10 cellular contexts compared by ENCODE assay signal in genomic region chr6:30542915-30543314, GRCh38. TPM values are rescaled to one million over a fixed set of nuclear protein-coding genes. Genes with fewer than 3 reads are reported as not detected.
DNase-seq lines count a peak whose midpoint lies in the region; ATAC-seq and TF ChIP-seq lines count a peak whose summit lies in the region.
"Had no signal": no experiment of that assay in that cellular context is flagged by ENCODE, and none has a peak within 500 bp of the region (broad histone marks: within the 10 kb centered on the region; RNA-seq: fewer than 3 reads in every experiment).

No MANE protein-coding gene starts in this region.

- no peaks in the 10 kb centered on the region for H3K9me3 ChIP-seq in DOHH2 (ENCODE audit: control insufficient read depth, insufficient read depth, low read length)

- no peak overlapping the region for H3K27ac ChIP-seq in DOHH2 (ENCODE audit: low read depth, low read length)

- DNase-seq in LHCN-M2 (ENCODE audit: low read depth) = peak; percentile 50
- DNase-seq in central memory CD8-positive, alpha-beta T cell (ENCODE audit: low spot score in 2 of 2) = no peak
- DNase-seq in natural killer cell treated with Interleukin-12 subunit alpha and Interleukin-12 subunit beta and Interleukin-15 and Interleukin-18, amount 100 ng/mL, for 72 hours (ENCODE audit: low spot score) = no peak
- no peak for DNase-seq in mucosa of gallbladder (ENCODE audit: low spot score)
- no peak for DNase-seq in midbrain (lab: John Stamatoyannopoulos, UW)
- DNase-seq: DMS79 treated with DMSO at 0.1 percent for 48 hours; stimulated activated CD8-positive, alpha-beta memory T cell treated with anti-CD3 and anti-CD28 coated beads, Interleukin-4, amount 100 ng/mL, for 48 hours had no signal

- peak overlapping the region; percentile 87 for H3K27ac Mint-ChIP-seq in central memory CD8-positive, alpha-beta T cell (ENCODE audit: low read depth)
- peak overlapping the region; percentile 16 to 36 for H3K27ac Mint-ChIP-seq in natural killer cell treated with Interleukin-12 subunit alpha and Interleukin-12 subunit beta and Interleukin-15 and Interleukin-18, amount 100 ng/mL, for 72 hours

- H3K36me3 Mint-ChIP-seq in central memory CD8-positive, alpha-beta T cell (ENCODE audit: insufficient read depth) = peaks cover 10% of the 10 kb centered on the region
- no peaks in the 10 kb centered on the region for H3K36me3 Mint-ChIP-seq in natural killer cell treated with Interleukin-12 subunit alpha and Interleukin-12 subunit beta and Interleukin-15 and Interleukin-18, amount 100 ng/mL, for 72 hours

- H3K27me3 ChIP-seq in DOHH2 (ENCODE audit: control insufficient read depth, low read length) = no peaks in the 10 kb centered on the region

- peak overlapping the region; percentile 61; the same call in 1 of the 2 replicates for H3K4me3 ChIP-seq in DOHH2 (ENCODE audit: low read length)
- H3K4me3 ChIP-seq: smooth muscle cell had no signal

- H3K4me1 Mint-ChIP-seq in central memory CD8-positive, alpha-beta T cell = peaks cover 33% of the 10 kb centered on the region
- H3K4me1 Mint-ChIP-seq in natural killer cell treated with Interleukin-12 subunit alpha and Interleukin-12 subunit beta and Interleukin-15 and Interleukin-18, amount 100 ng/mL, for 72 hours (ENCODE audit: low read depth in 2 of 2) = peaks cover 28 to 34% of the 10 kb centered on the region in 2 donors

- H3K27me3 Mint-ChIP-seq in central memory CD8-positive, alpha-beta T cell = no peaks in the 10 kb centered on the region
- no peaks in the 10 kb centered on the region for H3K27me3 Mint-ChIP-seq in natural killer cell treated with Interleukin-12 subunit alpha and Interleukin-12 subunit beta and Interleukin-15 and Interleukin-18, amount 100 ng/mL, for 72 hours

- H3K9me2 ChIP-seq in DOHH2 (replicated peaks; ENCODE audit: control insufficient read depth, low read length) = no peaks in the 10 kb centered on the region

- peak overlapping the region; percentile 82 for H3K4me3 Mint-ChIP-seq in central memory CD8-positive, alpha-beta T cell
- H3K4me3 Mint-ChIP-seq in natural killer cell treated with Interleukin-12 subunit alpha and Interleukin-12 subunit beta and Interleukin-15 and Interleukin-18, amount 100 ng/mL, for 72 hours = peak overlapping the region; percentile 85

- H3K36me3 ChIP-seq in DOHH2 (ENCODE audit: control insufficient read depth, low read length) = peaks cover 27% of the 10 kb centered on the region

- H4K20me1 ChIP-seq in DOHH2 (ENCODE audit: control insufficient read depth, insufficient read depth, low read depth, low read length) = no peaks in the 10 kb centered on the region

- peak overlapping the region; percentile 80 for H3K4me2 ChIP-seq in DOHH2 (ENCODE audit: low read length)
- H3K4me2 ChIP-seq: smooth muscle cell had no signal

- TF ChIP-seq CTCF in DOHH2 (IDR thresholded peaks at IDR 0.05; ENCODE audit: low read depth, low read length, poor library complexity, severe bottlenecking) = no peak

- peaks cover 21% of the 10 kb centered on the region for H3K4me1 ChIP-seq in DOHH2 (ENCODE audit: control insufficient read depth, low read length)

- no peaks in the 10 kb centered on the region for H3K9me3 Mint-ChIP-seq in central memory CD8-positive, alpha-beta T cell
- no peaks in the 10 kb centered on the region for H3K9me3 Mint-ChIP-seq in natural killer cell treated with Interleukin-12 subunit alpha and Interleukin-12 subunit beta and Interleukin-15 and Interleukin-18, amount 100 ng/mL, for 72 hours

- no peak for ATAC-seq in central memory CD8-positive, alpha-beta T cell (replicated peaks; ENCODE audit: extremely low read depth, poor library complexity, severe bottlenecking)
- no peak for ATAC-seq in natural killer cell treated with Interleukin-12 subunit alpha and Interleukin-12 subunit beta and Interleukin-15 and Interleukin-18, amount 100 ng/mL, for 72 hours
- ATAC-seq in HG03354 (IDR thresholded peaks at IDR 0.05; ENCODE audit: poor library complexity, severe bottlenecking, unreplicated experiment) = no peak

- no peaks in the 10 kb centered on the region for H3K79me2 ChIP-seq in DOHH2 (ENCODE audit: control insufficient read depth, low read length)

- peaks cover 4% of the 10 kb centered on the region for H3F3A ChIP-seq in DOHH2 (ENCODE audit: control insufficient read depth, insufficient read depth)

RNA-seq across cellular contexts. Expression of gene GNL1, which starts 13.4 kb away (rescaled TPM):
- total RNA-seq in LHCN-M2 (2014; rRNA removed) = 51.1 TPM in 2 replicates
- polyA plus RNA-seq in LHCN-M2 (2012) = 58.1 TPM
- 10 to 100 TPM; 59.8 to 70.5 TPM for total RNA-seq in natural killer cell treated with Interleukin-12 subunit alpha and Interleukin-12 subunit beta and Interleukin-15 and Interleukin-18, amount 100 ng/mL, for 72 hours
- total RNA-seq in mucosa of gallbladder = 68.1 TPM

RNA-seq across cellular contexts. Expression of gene PRR3, which starts 14.2 kb away (rescaled TPM):
- 9.6 and 13.7 TPM in 2 replicates for total RNA-seq in LHCN-M2 (2014; rRNA removed)
- 9.1 TPM for polyA plus RNA-seq in LHCN-M2 (2012)
- total RNA-seq in natural killer cell treated with Interleukin-12 subunit alpha and Interleukin-12 subunit beta and Interleukin-15 and Interleukin-18, amount 100 ng/mL, for 72 hours = 10 to 100 TPM; 13.0 to 23.8 TPM
- 8.0 TPM for total RNA-seq in mucosa of gallbladder

RNA-seq across cellular contexts. Expression of gene ABCF1, which starts 28.3 kb away (rescaled TPM):
- total RNA-seq in LHCN-M2 (2014; rRNA removed) (46.6 and 69.5 TPM in 2 replicates), mucosa of gallbladder (48.7 TPM)
- 58.3 TPM for polyA plus RNA-seq in LHCN-M2 (2012)
- 100 to 1,000 TPM in 1 of 2 donors, 10 to 100 TPM in 1; 94.8 to 122 TPM for total RNA-seq in natural killer cell treated with Interleukin-12 subunit alpha and Interleukin-12 subunit beta and Interleukin-15 and Interleukin-18, amount 100 ng/mL, for 72 hours

RNA-seq across cellular contexts. Expression of gene HLA-E, which starts 53.6 kb away (rescaled TPM):
- total RNA-seq in LHCN-M2 (2014; rRNA removed) (133 and 149 TPM in 2 replicates), mucosa of gallbladder (385 TPM)
- polyA plus RNA-seq in LHCN-M2 (2012) = 129 TPM
- 100 to 1,000 TPM; 355 to 567 TPM for total RNA-seq in natural killer cell treated with Interleukin-12 subunit alpha and Interleukin-12 subunit beta and Interleukin-15 and Interleukin-18, amount 100 ng/mL, for 72 hours
